In the genomic region with DNA sequence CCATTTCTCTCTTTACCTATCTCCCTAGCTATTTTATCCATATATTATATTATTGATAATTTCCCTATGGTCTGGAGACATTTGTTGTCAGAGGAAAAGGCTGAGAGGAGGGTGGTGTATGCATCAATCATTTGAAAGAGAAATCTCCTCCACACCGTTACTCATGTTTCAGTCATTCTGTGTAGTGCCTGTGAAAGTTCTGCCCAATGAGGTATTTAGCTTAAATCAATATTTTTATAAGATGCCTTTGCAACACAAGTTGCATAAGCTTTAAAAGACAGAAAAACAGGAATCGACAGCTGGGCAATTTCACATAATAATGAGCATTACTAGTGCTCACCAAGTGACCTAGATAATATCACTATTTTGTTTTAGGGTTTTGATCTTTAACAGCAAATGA, we compare ENCODE assay signal across 27 cellular contexts.
"Had no signal": no experiment of that assay in that cellular context is flagged by ENCODE, and none has a peak within 500 bp of the region (broad histone marks: within the 10 kb centered on the region; RNA-seq: fewer than 3 reads in every experiment).

No MANE protein-coding gene starts in this region.

- H3K27ac ChIP-seq: brain microvascular endothelial cell, colonic mucosa, dorsolateral prefrontal cortex, gastroesophageal sphincter, left lung, neutrophil, ovary, prostate gland, right atrium auricular region, thyroid gland, WERI-Rb-1 had no signal

- H3K9me3 Mint-ChIP-seq: activated CD4-positive, alpha-beta T cell treated with anti-CD3 and anti-CD28 coated beads, Interleukin-2, amount 10 ng/mL, durations not matched to agents 7 days and 5 days; activated CD8-positive, alpha-beta T cell treated with anti-CD3 and anti-CD28 coated beads for 36 hours; activated naive CD4-positive, alpha-beta T cell treated with anti-CD3 and anti-CD28 coated beads, Interleukin-2, amount 50 U/mL, for 24 hours had no signal

- H3K36me3 ChIP-seq: brain microvascular endothelial cell, colonic mucosa, gastroesophageal sphincter, left lung, neutrophil, ovary, prostate gland, right atrium auricular region, thyroid gland, WERI-Rb-1 had no signal

- H3K4me3 ChIP-seq: colonic mucosa, dorsolateral prefrontal cortex, gastroesophageal sphincter, left lung, ovary, prostate gland, right atrium auricular region, thyroid gland had no signal

- H3K4me1 Mint-ChIP-seq: activated CD4-positive, alpha-beta T cell treated with anti-CD3 and anti-CD28 coated beads, Interleukin-2, amount 10 ng/mL, durations not matched to agents 7 days and 5 days; activated CD8-positive, alpha-beta memory T cell treated with anti-CD3 and anti-CD28 coated beads, Interleukin-2, amount 10 ng/mL, durations not matched to agents 7 days and 5 days; activated naive CD4-positive, alpha-beta T cell treated with anti-CD3 and anti-CD28 coated beads, Interleukin-2, amount 50 U/mL, for 24 hours; memory B cell; nephron; T-cell had no signal

- H3K27me3 ChIP-seq: brain microvascular endothelial cell, colonic mucosa, dorsolateral prefrontal cortex, gastroesophageal sphincter, left lung, neutrophil, ovary, right atrium auricular region, thyroid gland had no signal

- H3K9me3 ChIP-seq: colonic mucosa, gastroesophageal sphincter, neutrophil, ovary, prostate gland, right atrium auricular region, thyroid gland had no signal

- H3K4me1 ChIP-seq: colonic mucosa, gastroesophageal sphincter, left lung, prostate gland, right atrium auricular region, thyroid gland had no signal

- DNase-seq: activated CD4-positive, alpha-beta T cell treated with anti-CD3 and anti-CD28 coated beads, Interleukin-2, amount 10 ng/mL, durations not matched to agents 7 days and 5 days; activated CD4-positive, CD25-positive, alpha-beta regulatory T cell treated with anti-CD3 and anti-CD28 coated beads, Interleukin-2, amount 50 U/mL, for 72 hours; activated CD8-positive, alpha-beta memory T cell treated with anti-CD3 and anti-CD28 coated beads, Interleukin-2, amount 10 ng/mL, durations not matched to agents 7 days and 5 days; activated CD8-positive, alpha-beta T cell treated with anti-CD3 and anti-CD28 coated beads for 36 hours; activated gamma-delta T cell treated with Interleukin-2 at 50 U/mL for 16 hours; activated T-cell treated with anti-CD3 and anti-CD28 coated beads for 4 hours; aorta; brain microvascular endothelial cell; colonic mucosa; dorsolateral prefrontal cortex; head of caudate nucleus; left lung; ovary; stimulated activated CD4-positive, alpha-beta T cell treated with anti-CD3 and anti-CD28 coated beads, Interleukin-12 subunit alpha, Interleukin-12 subunit beta, amount 100 ng/mL, for 4 hours; stimulated activated CD4-positive, alpha-beta T cell treated with anti-CD3 and anti-CD28 coated beads, Interleukin-4, amount 100 ng/mL, for 4 hours; stimulated activated naive CD8-positive, alpha-beta T cell treated with anti-CD3 and anti-CD28 coated beads, Interleukin-15, Interleukin-2, amounts not matched to agents 100 U/mL and 50 U/mL, for 24 hours; T-cell; thyroid gland; WERI-Rb-1 had no signal

- H3K36me3 Mint-ChIP-seq: activated CD8-positive, alpha-beta memory T cell treated with anti-CD3 and anti-CD28 coated beads, Interleukin-2, amount 10 ng/mL, durations not matched to agents 7 days and 5 days; activated naive CD4-positive, alpha-beta T cell treated with anti-CD3 and anti-CD28 coated beads, Interleukin-2, amount 50 U/mL, for 24 hours; memory B cell; T-cell had no signal

- H3K4me3 Mint-ChIP-seq: activated CD4-positive, alpha-beta T cell treated with anti-CD3 and anti-CD28 coated beads, Interleukin-2, amount 10 ng/mL, durations not matched to agents 7 days and 5 days; activated CD8-positive, alpha-beta memory T cell treated with anti-CD3 and anti-CD28 coated beads, Interleukin-2, amount 10 ng/mL, durations not matched to agents 7 days and 5 days; activated CD8-positive, alpha-beta T cell treated with anti-CD3 and anti-CD28 coated beads for 36 hours; activated naive CD4-positive, alpha-beta T cell treated with anti-CD3 and anti-CD28 coated beads, Interleukin-2, amount 50 U/mL, for 24 hours; memory B cell; nephron; T-cell; T-helper 2 cell treated with Interferon-gamma antibody and Interleukin-4, amounts not matched to agents 5 μg/mL and 100 μg/mL, for 36 hours had no signal

- H3K27me3 Mint-ChIP-seq: activated CD4-positive, alpha-beta T cell treated with anti-CD3 and anti-CD28 coated beads, Interleukin-2, amount 10 ng/mL, durations not matched to agents 7 days and 5 days; activated CD8-positive, alpha-beta memory T cell treated with anti-CD3 and anti-CD28 coated beads, Interleukin-2, amount 10 ng/mL, durations not matched to agents 7 days and 5 days; activated CD8-positive, alpha-beta T cell treated with anti-CD3 and anti-CD28 coated beads for 36 hours; activated naive CD4-positive, alpha-beta T cell treated with anti-CD3 and anti-CD28 coated beads, Interleukin-2, amount 50 U/mL, for 24 hours; memory B cell; T-cell had no signal

- H3K27ac Mint-ChIP-seq: activated CD8-positive, alpha-beta memory T cell treated with anti-CD3 and anti-CD28 coated beads, Interleukin-2, amount 10 ng/mL, durations not matched to agents 7 days and 5 days; activated CD8-positive, alpha-beta T cell treated with anti-CD3 and anti-CD28 coated beads for 36 hours; activated naive CD4-positive, alpha-beta T cell treated with anti-CD3 and anti-CD28 coated beads, Interleukin-2, amount 50 U/mL, for 24 hours; memory B cell; nephron; T-cell; T-helper 2 cell treated with Interferon-gamma antibody and Interleukin-4, amounts not matched to agents 5 μg/mL and 100 μg/mL, for 36 hours had no signal
